ENCODE assay signal across 8 cellular contexts in the genomic region with DNA sequence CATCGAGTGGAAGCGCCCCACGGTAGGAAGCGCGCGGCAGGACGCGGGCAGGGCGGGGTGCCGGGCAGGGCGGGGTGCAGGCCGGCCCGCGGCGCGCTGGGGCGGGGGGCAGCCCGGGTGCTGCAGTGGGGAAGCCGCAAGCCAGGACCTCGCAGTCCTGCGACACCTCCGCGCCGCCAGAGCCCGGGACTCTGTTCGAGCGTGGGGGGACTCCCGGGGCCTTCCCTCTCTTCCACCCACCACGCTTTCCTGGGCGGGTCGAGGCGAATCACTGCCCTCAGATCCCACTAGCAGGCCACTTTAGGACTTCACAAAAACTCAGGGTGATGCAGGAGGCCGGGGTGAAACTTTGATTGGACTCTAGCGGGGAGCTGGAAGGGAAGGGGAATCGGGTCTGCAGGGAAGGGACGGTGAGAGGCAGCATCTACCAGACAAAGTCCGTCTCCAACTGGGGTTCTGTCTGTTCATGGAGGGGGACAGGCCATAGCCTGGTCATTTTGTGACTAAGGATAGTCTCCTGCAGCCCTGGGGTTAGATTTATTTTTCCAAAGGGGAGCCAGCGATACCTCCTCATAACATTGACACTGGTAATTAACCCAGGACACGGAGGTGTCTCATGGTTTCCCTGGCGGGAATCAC. TPM values are rescaled to one million over a fixed set of nuclear protein-coding genes. Genes with fewer than 3 reads are reported as not detected.
DNase-seq lines count a peak whose midpoint lies in the region; ATAC-seq and TF ChIP-seq lines count a peak whose summit lies in the region.

No MANE protein-coding gene starts in this region.

- no peak for TF ChIP-seq CTCF in cardiac fibroblast (IDR thresholded peaks at IDR 0.05; ENCODE audit: low read depth, low read length)
- no peak for TF ChIP-seq CTCF in left lung (IDR thresholded peaks at IDR 0.05)

- peak overlapping the region; percentile 84 to 97 for H3K4me3 ChIP-seq in cardiac fibroblast (replicated peaks in 1 of 2; ENCODE audit: low read depth in 2 of 2, low read length in 2 of 2)
- peak overlapping the region; percentile 73 for H3K4me3 ChIP-seq in left lung

- H3K27ac Mint-ChIP-seq in T-helper 17 cell: peak overlapping the region; percentile 97

- peak; percentile 26 for ATAC-seq in HG02970 (IDR thresholded peaks at IDR 0.05; ENCODE audit: low FRiP score, unreplicated experiment)
- peak; percentile 47 for ATAC-seq in T-helper 17 cell
- ATAC-seq in left lung: peak; percentile 43

- H3K27me3 ChIP-seq in left lung: no peaks in the 10 kb centered on the region

- peaks cover 58% of the 10 kb centered on the region for H3K4me1 Mint-ChIP-seq in T-helper 17 cell

- peak overlapping the region; percentile 96 to 98 for H3K27ac ChIP-seq in left lung

- H3K27me3 Mint-ChIP-seq in T-helper 17 cell: no peaks in the 10 kb centered on the region

- DNase-seq in DMS79 treated with DMSO at 0.1 percent for 48 hours (lab: John Stamatoyannopoulos, UW) (peak; percentile 19), DMS79 (lab: John Stamatoyannopoulos, UW) (no peak), T-helper 17 cell (peak; percentile 26 to 46 (median 44)), cardiac fibroblast (ENCODE audit: low read depth in 2 of 2) (no peak), left lung (peak in 1 of 2 donors; percentile 87), NCI-H2227 treated with DMSO at 0.1 percent for 48 hours (lab: John Stamatoyannopoulos, UW) (no peak)
- DNase-seq in stimulated activated CD8-positive, alpha-beta memory T cell treated with anti-CD3 and anti-CD28 coated beads, Interleukin-4, amount 100 ng/mL, for 48 hours: peak; percentile 65

- intact Hi-C loops in left lung (cut with DNase I): loop anchor here in 1 of 2 donors (5.0 kb wide), 1 partner anchor 34 kb away; no protein-coding TSS in a partner anchor

- no peaks in the 10 kb centered on the region for H3K9me3 ChIP-seq in T-helper 17 cell (ENCODE audit: control insufficient read depth, low read length, poor library complexity, severe bottlenecking)
- no peaks in the 10 kb centered on the region for H3K9me3 ChIP-seq in left lung

- H3K4me3 Mint-ChIP-seq in T-helper 17 cell: peak overlapping the region; percentile 96

- H3K4me1 ChIP-seq in left lung: peaks cover 37 to 62% of the 10 kb centered on the region in 2 donors

- H3K36me3 ChIP-seq in left lung: peaks cover 0 to 10% of the 10 kb centered on the region in 2 donors

- peaks cover 15% of the 10 kb centered on the region for H3K36me3 Mint-ChIP-seq in T-helper 17 cell (ENCODE audit: low read depth)

RNA-seq across cellular contexts. Expression of a gene that starts 0.6 kb away (rescaled TPM):
- total RNA-seq in T-helper 17 cell: 100 to 1,000 TPM; 218 to 220 TPM
- 100 to 1,000 TPM; 350 to 434 TPM for total RNA-seq in left lung

RNA-seq across cellular contexts. Expression of a gene that starts 47.5 kb away (rescaled TPM):
- under 1 TPM; 0.60 to 0.91 TPM for total RNA-seq in T-helper 17 cell
- total RNA-seq in left lung: 10 to 100 TPM; 77.9 to 87.9 TPM

Comparison
In these comparisons a context has a peak if more than half of its experiments do, and no peak if none do; other contexts are left out.
1. DNase-seq: peak in DMS79 treated with DMSO at 0.1 percent for 48 hours (single experiment), T-helper 17 cell (3 of 3) and stimulated activated CD8-positive, alpha-beta memory T cell treated with anti-CD3 and anti-CD28 coated beads, Interleukin-4, amount 100 ng/mL, for 48 hours (single experiment); none in DMS79 (single experiment), cardiac fibroblast (0 of 2) and NCI-H2227 treated with DMSO at 0.1 percent for 48 hours (single experiment).
2. RNA of a gene that starts 47.5 kb away (total RNA-seq): 77.9 to 87.9 TPM in left lung; 0.60 to 0.91 TPM in T-helper 17 cell; every median in the first group is over 10 times any median in the second.
3. Peak in every context shown above with its lines, with median percentiles within 50 percentile points of each other: ATAC-seq.